1 cellular context compared by ENCODE assay signal in genomic region chr7:121279822-121280221, GRCh38.
TF ChIP-seq lines count a peak whose summit lies in the region.

No MANE protein-coding gene starts in this region.

TF ChIP-seq in GM23338, 12 proteins besides CTCF, POLR2A, EP300 and RAD21 (continued from another document):
- TF ChIP-seq ZNF462 (CRISPR knock-in tag; IDR thresholded peaks at IDR 0.05) (no peak), POLR2AphosphoS5 (IDR thresholded peaks at IDR 0.05; ENCODE audit: low read depth) (no peak), STAT1 (IDR thresholded peaks at IDR 0.05; ENCODE audit: unreplicated experiment) (no peak), NANOG (IDR thresholded peaks at IDR 0.05; ENCODE audit: borderline replicate concordance) (no peak), JUNB (IDR thresholded peaks at IDR 0.05; ENCODE audit: unreplicated experiment) (no peak), REST (IDR thresholded peaks at IDR 0.05; ENCODE audit: unreplicated experiment) (no peak)
TF ChIP-seq in GM23338: peak in this region for 0.
